ENCODE assay signal across 1 cellular context in genomic region chr6:2999005-2999620, GRCh38.
TF ChIP-seq lines count a peak whose summit lies in the region.

No MANE protein-coding gene starts in this region.

TF ChIP-seq in HepG2, 621 proteins besides CTCF, POLR2A, EP300 and RAD21 (continued from another document and continues in another):
- TF ChIP-seq, protein P1, sequence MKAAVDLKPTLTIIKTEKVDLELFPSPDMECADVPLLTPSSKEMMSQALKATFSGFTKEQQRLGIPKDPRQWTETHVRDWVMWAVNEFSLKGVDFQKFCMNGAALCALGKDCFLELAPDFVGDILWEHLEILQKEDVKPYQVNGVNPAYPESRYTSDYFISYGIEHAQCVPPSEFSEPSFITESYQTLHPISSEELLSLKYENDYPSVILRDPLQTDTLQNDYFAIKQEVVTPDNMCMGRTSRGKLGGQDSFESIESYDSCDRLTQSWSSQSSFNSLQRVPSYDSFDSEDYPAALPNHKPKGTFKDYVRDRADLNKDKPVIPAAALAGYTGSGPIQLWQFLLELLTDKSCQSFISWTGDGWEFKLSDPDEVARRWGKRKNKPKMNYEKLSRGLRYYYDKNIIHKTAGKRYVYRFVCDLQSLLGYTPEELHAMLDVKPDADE (CRISPR knock-in tag; IDR thresholded peaks at IDR 0.05), result no peak
- TF ChIP-seq FOXJ3 (CRISPR knock-in tag; IDR thresholded peaks at IDR 0.05; ENCODE audit: borderline replicate concordance), result peak; percentile 82; the same call in 1 of the 2 replicates
- TF ChIP-seq TERF1 (CRISPR knock-in tag; IDR thresholded peaks at IDR 0.05), result no peak
- TF ChIP-seq RBFOX2 (IDR thresholded peaks at IDR 0.05; ENCODE audit: low read depth, low read length), result no peak
- TF ChIP-seq MIER2 (CRISPR knock-in tag; IDR thresholded peaks at IDR 0.05), result no peak
- peak; percentile 96 for TF ChIP-seq ZNF777 (CRISPR knock-in tag; IDR thresholded peaks at IDR 0.05)
- peak; percentile 73 for TF ChIP-seq ELF3 (CRISPR knock-in tag; IDR thresholded peaks at IDR 0.05)
- no peak; the same call in 1 of the 2 replicates for TF ChIP-seq ERF (CRISPR knock-in tag; IDR thresholded peaks at IDR 0.05)
- TF ChIP-seq DRAP1 (CRISPR knock-in tag; IDR thresholded peaks at IDR 0.05), result peak; percentile 8; the same call in 1 of the 2 replicates
- TF ChIP-seq, protein P2, sequence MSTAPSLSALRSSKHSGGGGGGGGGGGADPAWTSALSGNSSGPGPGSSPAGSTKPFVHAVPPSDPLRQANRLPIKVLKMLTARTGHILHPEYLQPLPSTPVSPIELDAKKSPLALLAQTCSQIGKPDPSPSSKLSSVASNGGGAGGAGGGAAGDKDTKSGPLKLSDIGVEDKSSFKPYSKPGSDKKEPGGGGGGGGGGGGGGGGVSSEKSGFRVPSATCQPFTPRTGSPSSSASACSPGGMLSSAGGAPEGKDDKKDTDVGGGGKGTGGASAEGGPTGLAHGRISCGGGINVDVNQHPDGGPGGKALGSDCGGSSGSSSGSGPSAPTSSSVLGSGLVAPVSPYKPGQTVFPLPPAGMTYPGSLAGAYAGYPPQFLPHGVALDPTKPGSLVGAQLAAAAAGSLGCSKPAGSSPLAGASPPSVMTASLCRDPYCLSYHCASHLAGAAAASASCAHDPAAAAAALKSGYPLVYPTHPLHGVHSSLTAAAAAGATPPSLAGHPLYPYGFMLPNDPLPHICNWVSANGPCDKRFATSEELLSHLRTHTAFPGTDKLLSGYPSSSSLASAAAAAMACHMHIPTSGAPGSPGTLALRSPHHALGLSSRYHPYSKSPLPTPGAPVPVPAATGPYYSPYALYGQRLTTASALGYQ (CRISPR knock-in tag; IDR thresholded peaks at IDR 0.05), result peak; percentile 84
- TF ChIP-seq ZIK1 (CRISPR knock-in tag; IDR thresholded peaks at IDR 0.05; ENCODE audit: borderline replicate concordance, low read depth), result no peak
- TF ChIP-seq PCBP2 (optimal IDR thresholded peaks at IDR 0.05; ENCODE audit: low read depth, low read length, poor library complexity, severe bottlenecking), result no peak
- TF ChIP-seq NCOA1 (CRISPR knock-in tag; IDR thresholded peaks at IDR 0.05), result no peak
- TF ChIP-seq ZNF121 (CRISPR knock-in tag; IDR thresholded peaks at IDR 0.05), result peak; percentile 46; the same call in 1 of the 2 replicates
- TF ChIP-seq, protein P3, sequence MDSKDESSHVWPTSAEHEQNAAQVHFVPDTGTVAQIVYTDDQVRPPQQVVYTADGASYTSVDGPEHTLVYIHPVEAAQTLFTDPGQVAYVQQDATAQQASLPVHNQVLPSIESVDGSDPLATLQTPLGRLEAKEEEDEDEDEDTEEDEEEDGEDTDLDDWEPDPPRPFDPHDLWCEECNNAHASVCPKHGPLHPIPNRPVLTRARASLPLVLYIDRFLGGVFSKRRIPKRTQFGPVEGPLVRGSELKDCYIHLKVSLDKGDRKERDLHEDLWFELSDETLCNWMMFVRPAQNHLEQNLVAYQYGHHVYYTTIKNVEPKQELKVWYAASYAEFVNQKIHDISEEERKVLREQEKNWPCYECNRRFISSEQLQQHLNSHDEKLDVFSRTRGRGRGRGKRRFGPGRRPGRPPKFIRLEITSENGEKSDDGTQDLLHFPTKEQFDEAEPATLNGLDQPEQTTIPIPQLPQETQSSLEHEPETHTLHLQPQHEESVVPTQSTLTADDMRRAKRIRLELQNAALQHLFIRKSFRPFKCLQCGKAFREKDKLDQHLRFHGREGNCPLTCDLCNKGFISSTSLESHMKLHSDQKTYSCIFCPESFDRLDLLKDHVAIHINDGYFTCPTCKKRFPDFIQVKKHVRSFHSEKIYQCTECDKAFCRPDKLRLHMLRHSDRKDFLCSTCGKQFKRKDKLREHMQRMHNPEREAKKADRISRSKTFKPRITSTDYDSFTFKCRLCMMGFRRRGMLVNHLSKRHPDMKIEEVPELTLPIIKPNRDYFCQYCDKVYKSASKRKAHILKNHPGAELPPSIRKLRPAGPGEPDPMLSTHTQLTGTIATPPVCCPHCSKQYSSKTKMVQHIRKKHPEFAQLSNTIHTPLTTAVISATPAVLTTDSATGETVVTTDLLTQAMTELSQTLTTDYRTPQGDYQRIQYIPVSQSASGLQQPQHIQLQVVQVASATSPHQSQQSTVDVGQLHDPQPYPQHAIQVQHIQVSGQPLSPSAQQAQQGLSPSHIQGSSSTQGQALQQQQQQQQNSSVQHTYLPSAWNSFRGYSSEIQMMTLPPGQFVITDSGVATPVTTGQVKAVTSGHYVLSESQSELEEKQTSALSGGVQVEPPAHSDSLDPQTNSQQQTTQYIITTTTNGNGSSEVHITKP (CRISPR knock-in tag; IDR thresholded peaks at IDR 0.05; ENCODE audit: low read depth), result 0 out of 2 replicates have a peak, but pooled peaks have one; percentile 70
- no peak for TF ChIP-seq MATR3 (CRISPR knock-in tag; IDR thresholded peaks at IDR 0.05)
- peak; percentile 14 for TF ChIP-seq THAP11 (CRISPR knock-in tag; IDR thresholded peaks at IDR 0.05)
- no peak for TF ChIP-seq REXO4 (CRISPR knock-in tag; IDR thresholded peaks at IDR 0.05; ENCODE audit: borderline replicate concordance)
- TF ChIP-seq PBX2 (CRISPR knock-in tag; IDR thresholded peaks at IDR 0.05), result no peak
- TF ChIP-seq PPARG (CRISPR knock-in tag; conservative IDR thresholded peaks at IDR 0.05), result peak; percentile 95
- peak; percentile 68 for TF ChIP-seq ZEB1 (IDR thresholded peaks at IDR 0.05; ENCODE audit: insufficient replicate concordance, low read depth)
- TF ChIP-seq, protein P4, sequence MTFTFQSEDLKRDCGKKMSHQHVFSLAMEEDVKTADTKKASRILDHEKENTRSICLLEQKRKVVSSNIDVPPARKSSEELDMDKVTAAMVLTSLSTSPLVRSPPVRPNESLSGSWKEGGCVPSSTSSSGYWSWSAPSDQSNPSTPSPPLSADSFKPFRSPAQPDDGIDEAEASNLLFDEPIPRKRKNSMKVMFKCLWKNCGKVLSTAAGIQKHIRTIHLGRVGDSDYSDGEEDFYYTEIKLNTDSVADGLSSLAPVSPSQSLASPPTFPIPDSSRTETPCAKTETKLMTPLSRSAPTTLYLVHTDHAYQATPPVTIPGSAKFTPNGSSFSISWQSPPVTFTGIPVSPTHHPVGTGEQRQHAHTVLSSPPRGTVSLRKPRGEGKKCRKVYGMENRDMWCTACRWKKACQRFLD (CRISPR knock-in tag; IDR thresholded peaks at IDR 0.05; ENCODE audit: borderline replicate concordance), result no peak; the same call in 1 of the 2 replicates
- TF ChIP-seq BRD4 (CRISPR knock-in tag; IDR thresholded peaks at IDR 0.05), result no peak
- TF ChIP-seq ARID4A (CRISPR knock-in tag; IDR thresholded peaks at IDR 0.05; ENCODE audit: borderline replicate concordance), result peak; percentile 52; the same call in 1 of the 2 replicates
- no peak for TF ChIP-seq DR1 (CRISPR knock-in tag; IDR thresholded peaks at IDR 0.05)
- peak; percentile 19; the same call in 1 of the 2 replicates for TF ChIP-seq ZNF567 (CRISPR knock-in tag; IDR thresholded peaks at IDR 0.05; ENCODE audit: borderline replicate concordance)
- TF ChIP-seq DBP (CRISPR knock-in tag; IDR thresholded peaks at IDR 0.05; ENCODE audit: not compliant biosample characterization), result peak; percentile 73
- TF ChIP-seq AHDC1 (CRISPR knock-in tag; IDR thresholded peaks at IDR 0.05; ENCODE audit: borderline replicate concordance), result peak; percentile 86
- peak; percentile 56 for TF ChIP-seq POLR2G (IDR thresholded peaks at IDR 0.05; ENCODE audit: low read depth, low read length)
- no peak for TF ChIP-seq SSRP1 (CRISPR knock-in tag; IDR thresholded peaks at IDR 0.05)
- peak; percentile 28; the same call in 1 of the 2 replicates for TF ChIP-seq ZNF7 (CRISPR knock-in tag; IDR thresholded peaks at IDR 0.05)
- 0 out of 2 replicates have a peak, but pooled peaks have one; percentile 58 for TF ChIP-seq ZBTB3 (CRISPR knock-in tag; IDR thresholded peaks at IDR 0.05; ENCODE audit: borderline replicate concordance, low read depth)
- TF ChIP-seq ZNF253 (CRISPR knock-in tag; IDR thresholded peaks at IDR 0.05; ENCODE audit: borderline replicate concordance), result peak; percentile 43; the same call in 1 of the 2 replicates
- peak; percentile 82; the same call in 1 of the 2 replicates for TF ChIP-seq SALL2 (CRISPR knock-in tag; IDR thresholded peaks at IDR 0.05)
- TF ChIP-seq RORA (CRISPR knock-in tag; IDR thresholded peaks at IDR 0.05), result no peak
- TF ChIP-seq KLF15 (CRISPR knock-in tag; IDR thresholded peaks at IDR 0.05; ENCODE audit: borderline replicate concordance), result no peak
- no peak for TF ChIP-seq GPN1 (CRISPR knock-in tag; IDR thresholded peaks at IDR 0.05; ENCODE audit: borderline replicate concordance)
